Comparison of ENCODE assay signal across 1 cellular context in the genomic region with DNA sequence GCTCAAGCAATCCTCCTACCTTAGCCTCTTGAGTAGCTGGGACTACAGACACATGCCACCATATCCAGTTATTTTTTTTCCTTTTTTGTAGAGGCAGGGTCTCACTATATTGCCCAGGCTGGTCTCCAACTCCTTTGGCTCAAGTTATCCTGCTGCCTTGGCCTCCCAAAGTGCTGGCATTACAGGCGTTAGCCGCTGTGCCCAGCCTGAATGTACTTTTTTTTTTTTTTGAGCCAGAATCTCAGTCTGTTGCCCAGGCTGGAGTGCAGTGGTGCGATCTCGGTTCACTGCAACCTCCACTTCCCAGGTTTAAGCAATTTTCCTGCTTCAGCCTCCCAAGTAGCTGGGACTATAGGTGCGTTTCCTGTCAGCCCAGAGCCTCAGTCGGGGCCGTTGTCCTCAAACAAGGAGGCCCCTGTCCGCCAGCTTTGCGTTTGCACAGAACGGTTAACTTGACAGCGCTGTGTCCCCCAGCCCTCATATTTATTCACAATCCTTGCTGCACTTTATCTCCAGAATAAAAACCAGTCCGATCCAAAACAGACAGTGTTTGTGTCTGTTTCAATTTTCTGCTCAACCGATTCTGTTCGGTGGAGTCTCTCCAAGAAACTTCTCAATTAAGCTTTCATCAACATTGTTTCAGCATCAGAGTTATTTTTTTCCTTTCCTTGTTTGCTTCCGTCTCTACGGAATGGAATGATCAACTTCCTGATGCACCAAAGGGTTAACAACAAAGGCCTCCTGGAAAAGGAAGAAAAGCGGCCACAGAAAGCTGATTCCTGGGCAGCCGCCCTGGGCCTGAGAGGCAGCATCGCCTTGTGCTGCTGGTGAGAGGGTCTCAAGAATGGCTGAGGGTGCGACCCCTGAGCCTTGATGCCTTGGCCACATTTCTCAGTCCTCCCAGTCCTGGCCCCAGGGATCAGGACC.
TF ChIP-seq lines count a peak whose summit lies in the region.

No MANE protein-coding gene starts in this region.

TF ChIP-seq in K562, 482 proteins besides CTCF, POLR2A, EP300 and RAD21 (continued from another document and continues in another):
- TF ChIP-seq E4F1 (CRISPR knock-in tag; IDR thresholded peaks at IDR 0.05; ENCODE audit: borderline replicate concordance) (peak; percentile 61; the same call in 1 of the 2 replicates), ZHX1 (conservative IDR thresholded peaks at IDR 0.05; ENCODE audit: low read length) (no peak), TCF15 (CRISPR knock-in tag; IDR thresholded peaks at IDR 0.05) (no peak), TGIF2 (CRISPR knock-in tag; IDR thresholded peaks at IDR 0.05) (no peak), HMGN3 (IDR thresholded peaks at IDR 0.05; ENCODE audit: borderline replicate concordance, extremely low read depth, insufficient read length, low read depth, low read length) (no peak), POLR2B (IDR thresholded peaks at IDR 0.05; ENCODE audit: low read depth, partially characterized antibody) (no peak), ZNF282 (CRISPR knock-in tag; IDR thresholded peaks at IDR 0.05) (0 out of 2 replicates have a peak, but pooled peaks have one; percentile 26), JUN (IDR thresholded peaks at IDR 0.05; ENCODE audit: borderline replicate concordance, low read depth, low read length) (no peak), JUN (CRISPR knock-in tag; IDR thresholded peaks at IDR 0.05; ENCODE audit: borderline replicate concordance) (no peak), ZNF197 (CRISPR knock-in tag; IDR thresholded peaks at IDR 0.05; ENCODE audit: low read depth) (no peak), SAFB2 (IDR thresholded peaks at IDR 0.05; ENCODE audit: borderline replicate concordance, low read depth, low read length, severe bottlenecking) (no peak), ZNF583 (CRISPR knock-in tag; IDR thresholded peaks at IDR 0.05) (no peak), ZNF699 (CRISPR knock-in tag; IDR thresholded peaks at IDR 0.05; ENCODE audit: insufficient replicate concordance) (no peak), ZNF140 (CRISPR knock-in tag; IDR thresholded peaks at IDR 0.05) (no peak), CCAR2 (IDR thresholded peaks at IDR 0.05; ENCODE audit: low read depth, low read length) (no peak), EGR1 (conservative IDR thresholded peaks at IDR 0.05) (no peak), STAG1 (CRISPR knock-in tag; IDR thresholded peaks at IDR 0.05; ENCODE audit: borderline replicate concordance) (no peak), NCOA2 (IDR thresholded peaks at IDR 0.05; ENCODE audit: partially characterized antibody in 2 of 2) (no peak), ATF1 (CRISPR knock-in tag; IDR thresholded peaks at IDR 0.05) (no peak), ATF1 (tag; IDR thresholded peaks at IDR 0.05) (no peak), HDAC1 (IDR thresholded peaks at IDR 0.05) (peak in 1 of 2 experiments; percentile 60; a peak in 1 of 4 replicates), GABPB1 (CRISPR knock-in tag; IDR thresholded peaks at IDR 0.05) (no peak), GTF2E2 (tag; IDR thresholded peaks at IDR 0.05) (0 out of 2 replicates have a peak, but pooled peaks have one; percentile 71), MAZ (CRISPR knock-in tag; conservative IDR thresholded peaks at IDR 0.05 in 1 of 2, IDR thresholded peaks at IDR 0.05 in 1 of 2) (no peak), SLC30A9 (CRISPR knock-in tag; IDR thresholded peaks at IDR 0.05) (no peak), ZNF347 (CRISPR knock-in tag; IDR thresholded peaks at IDR 0.05; ENCODE audit: low read depth) (no peak), CREB3 (tag; conservative IDR thresholded peaks at IDR 0.05; ENCODE audit: low read depth) (no peak), TFAM (CRISPR knock-in tag; conservative IDR thresholded peaks at IDR 0.05) (no peak), MTF1 (CRISPR knock-in tag; IDR thresholded peaks at IDR 0.05; ENCODE audit: borderline replicate concordance) (no peak), ZFP1 (CRISPR knock-in tag; IDR thresholded peaks at IDR 0.05) (no peak), DIDO1 (tag; IDR thresholded peaks at IDR 0.05; ENCODE audit: low read depth) (no peak), SAFB (IDR thresholded peaks at IDR 0.05; ENCODE audit: borderline replicate concordance, low read depth, low read length) (no peak), ZBTB12 (CRISPR knock-in tag; IDR thresholded peaks at IDR 0.05) (no peak), ETS2 (tag; IDR thresholded peaks at IDR 0.05; ENCODE audit: borderline replicate concordance, poor library complexity, severe bottlenecking) (no peak)
- TF ChIP-seq, protein P1, sequence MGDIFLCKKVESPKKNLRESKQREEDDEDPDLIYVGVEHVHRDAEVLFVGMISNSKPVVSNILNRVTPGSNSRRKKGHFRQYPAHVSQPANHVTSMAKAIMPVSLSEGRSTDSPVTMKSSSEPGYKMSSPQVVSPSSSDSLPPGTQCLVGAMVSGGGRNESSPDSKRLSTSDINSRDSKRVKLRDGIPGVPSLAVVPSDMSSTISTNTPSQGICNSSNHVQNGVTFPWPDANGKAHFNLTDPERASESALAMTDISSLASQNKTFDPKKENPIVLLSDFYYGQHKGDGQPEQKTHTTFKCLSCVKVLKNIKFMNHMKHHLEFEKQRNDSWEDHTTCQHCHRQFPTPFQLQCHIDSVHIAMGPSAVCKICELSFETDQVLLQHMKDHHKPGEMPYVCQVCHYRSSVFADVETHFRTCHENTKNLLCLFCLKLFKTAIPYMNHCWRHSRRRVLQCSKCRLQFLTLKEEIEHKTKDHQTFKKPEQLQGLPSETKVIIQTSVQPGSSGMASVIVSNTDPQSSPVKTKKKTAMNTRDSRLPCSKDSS (IDR thresholded peaks at IDR 0.05; ENCODE audit: low read depth, partially characterized antibody), result no peak
- TF ChIP-seq, protein P2, sequence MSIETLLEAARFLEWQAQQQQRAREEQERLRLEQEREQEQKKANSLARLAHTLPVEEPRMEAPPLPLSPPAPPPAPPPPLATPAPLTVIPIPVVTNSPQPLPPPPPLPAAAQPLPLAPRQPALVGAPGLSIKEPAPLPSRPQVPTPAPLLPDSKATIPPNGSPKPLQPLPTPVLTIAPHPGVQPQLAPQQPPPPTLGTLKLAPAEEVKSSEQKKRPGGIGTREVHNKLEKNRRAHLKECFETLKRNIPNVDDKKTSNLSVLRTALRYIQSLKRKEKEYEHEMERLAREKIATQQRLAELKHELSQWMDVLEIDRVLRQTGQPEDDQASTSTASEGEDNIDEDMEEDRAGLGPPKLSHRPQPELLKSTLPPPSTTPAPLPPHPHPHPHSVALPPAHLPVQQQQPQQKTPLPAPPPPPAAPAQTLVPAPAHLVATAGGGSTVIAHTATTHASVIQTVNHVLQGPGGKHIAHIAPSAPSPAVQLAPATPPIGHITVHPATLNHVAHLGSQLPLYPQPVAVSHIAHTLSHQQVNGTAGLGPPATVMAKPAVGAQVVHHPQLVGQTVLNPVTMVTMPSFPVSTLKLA (conservative IDR thresholded peaks at IDR 0.05), result no peak
- TF ChIP-seq, protein P3, sequence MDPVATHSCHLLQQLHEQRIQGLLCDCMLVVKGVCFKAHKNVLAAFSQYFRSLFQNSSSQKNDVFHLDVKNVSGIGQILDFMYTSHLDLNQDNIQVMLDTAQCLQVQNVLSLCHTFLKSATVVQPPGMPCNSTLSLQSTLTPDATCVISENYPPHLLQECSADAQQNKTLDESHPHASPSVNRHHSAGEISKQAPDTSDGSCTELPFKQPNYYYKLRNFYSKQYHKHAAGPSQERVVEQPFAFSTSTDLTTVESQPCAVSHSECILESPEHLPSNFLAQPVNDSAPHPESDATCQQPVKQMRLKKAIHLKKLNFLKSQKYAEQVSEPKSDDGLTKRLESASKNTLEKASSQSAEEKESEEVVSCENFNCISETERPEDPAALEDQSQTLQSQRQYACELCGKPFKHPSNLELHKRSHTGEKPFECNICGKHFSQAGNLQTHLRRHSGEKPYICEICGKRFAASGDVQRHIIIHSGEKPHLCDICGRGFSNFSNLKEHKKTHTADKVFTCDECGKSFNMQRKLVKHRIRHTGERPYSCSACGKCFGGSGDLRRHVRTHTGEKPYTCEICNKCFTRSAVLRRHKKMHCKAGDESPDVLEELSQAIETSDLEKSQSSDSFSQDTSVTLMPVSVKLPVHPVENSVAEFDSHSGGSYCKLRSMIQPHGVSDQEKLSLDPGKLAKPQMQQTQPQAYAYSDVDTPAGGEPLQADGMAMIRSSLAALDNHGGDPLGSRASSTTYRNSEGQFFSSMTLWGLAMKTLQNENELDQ (CRISPR knock-in tag; IDR thresholded peaks at IDR 0.05; ENCODE audit: borderline replicate concordance), result no peak
- TF ChIP-seq, protein P4, sequence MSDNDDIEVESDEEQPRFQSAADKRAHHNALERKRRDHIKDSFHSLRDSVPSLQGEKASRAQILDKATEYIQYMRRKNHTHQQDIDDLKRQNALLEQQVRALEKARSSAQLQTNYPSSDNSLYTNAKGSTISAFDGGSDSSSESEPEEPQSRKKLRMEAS (CRISPR knock-in tag; IDR thresholded peaks at IDR 0.05), result no peak
- TF ChIP-seq, protein P5, sequence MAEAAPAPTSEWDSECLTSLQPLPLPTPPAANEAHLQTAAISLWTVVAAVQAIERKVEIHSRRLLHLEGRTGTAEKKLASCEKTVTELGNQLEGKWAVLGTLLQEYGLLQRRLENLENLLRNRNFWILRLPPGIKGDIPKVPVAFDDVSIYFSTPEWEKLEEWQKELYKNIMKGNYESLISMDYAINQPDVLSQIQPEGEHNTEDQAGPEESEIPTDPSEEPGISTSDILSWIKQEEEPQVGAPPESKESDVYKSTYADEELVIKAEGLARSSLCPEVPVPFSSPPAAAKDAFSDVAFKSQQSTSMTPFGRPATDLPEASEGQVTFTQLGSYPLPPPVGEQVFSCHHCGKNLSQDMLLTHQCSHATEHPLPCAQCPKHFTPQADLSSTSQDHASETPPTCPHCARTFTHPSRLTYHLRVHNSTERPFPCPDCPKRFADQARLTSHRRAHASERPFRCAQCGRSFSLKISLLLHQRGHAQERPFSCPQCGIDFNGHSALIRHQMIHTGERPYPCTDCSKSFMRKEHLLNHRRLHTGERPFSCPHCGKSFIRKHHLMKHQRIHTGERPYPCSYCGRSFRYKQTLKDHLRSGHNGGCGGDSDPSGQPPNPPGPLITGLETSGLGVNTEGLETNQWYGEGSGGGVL (CRISPR knock-in tag; IDR thresholded peaks at IDR 0.05), result no peak
- TF ChIP-seq, protein P6, sequence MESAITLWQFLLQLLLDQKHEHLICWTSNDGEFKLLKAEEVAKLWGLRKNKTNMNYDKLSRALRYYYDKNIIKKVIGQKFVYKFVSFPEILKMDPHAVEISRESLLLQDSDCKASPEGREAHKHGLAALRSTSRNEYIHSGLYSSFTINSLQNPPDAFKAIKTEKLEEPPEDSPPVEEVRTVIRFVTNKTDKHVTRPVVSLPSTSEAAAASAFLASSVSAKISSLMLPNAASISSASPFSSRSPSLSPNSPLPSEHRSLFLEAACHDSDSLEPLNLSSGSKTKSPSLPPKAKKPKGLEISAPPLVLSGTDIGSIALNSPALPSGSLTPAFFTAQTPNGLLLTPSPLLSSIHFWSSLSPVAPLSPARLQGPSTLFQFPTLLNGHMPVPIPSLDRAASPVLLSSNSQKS (CRISPR knock-in tag; IDR thresholded peaks at IDR 0.05), result no peak
